ENCODE assay signal across 1 cellular context in the genomic region with DNA sequence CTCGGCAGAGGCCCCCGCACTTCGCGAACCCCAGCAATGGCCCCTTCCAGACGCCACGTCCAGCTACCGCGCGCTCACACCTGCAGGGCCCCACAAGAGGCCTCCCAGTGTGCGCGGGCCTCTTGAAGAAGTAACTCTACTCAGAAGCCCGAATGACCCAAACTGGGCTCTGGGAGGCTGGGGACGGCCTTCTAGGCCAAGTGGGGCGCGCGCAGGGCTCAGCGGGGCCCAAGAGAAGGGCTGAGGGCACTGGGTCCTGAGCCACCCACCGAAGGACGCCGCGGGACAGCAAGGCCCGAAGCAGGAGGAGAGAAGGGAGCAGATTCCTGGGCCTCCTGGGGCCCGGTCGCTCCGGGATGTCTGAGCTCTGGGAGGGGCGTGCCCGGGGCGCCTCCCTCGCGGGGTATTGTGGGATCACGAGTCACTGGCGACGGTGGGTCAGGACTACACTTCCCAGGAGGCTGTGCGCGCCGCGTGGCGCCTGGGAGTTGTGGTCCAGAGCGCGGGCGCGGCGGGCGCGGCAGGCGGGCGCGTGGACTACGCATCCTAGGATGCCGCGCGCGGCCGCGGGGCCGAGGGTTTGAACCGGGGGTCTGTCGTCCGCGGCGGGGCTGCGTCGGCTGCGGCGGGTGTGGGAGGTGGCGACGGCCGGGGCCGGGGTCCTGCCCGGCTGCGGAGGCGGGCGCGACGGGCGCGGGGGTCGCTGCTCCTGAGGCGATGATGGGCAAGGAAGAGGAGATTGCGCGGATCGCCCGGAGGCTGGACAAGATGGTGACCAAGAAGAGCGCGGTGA.
A peak's percentile ranks its signal among the peaks of the same experiment; 100 is the strongest.
TF ChIP-seq lines count a peak whose summit lies in the region.

A gene (plus strand): TSS at position 603 of the 793 bp plus-strand sequence. CDS start 115 bp downstream, at position 718.

TF ChIP-seq in K562, 482 proteins besides CTCF, POLR2A, EP300 and RAD21 (continued from another document and continues in another):
- TF ChIP-seq, protein P1, sequence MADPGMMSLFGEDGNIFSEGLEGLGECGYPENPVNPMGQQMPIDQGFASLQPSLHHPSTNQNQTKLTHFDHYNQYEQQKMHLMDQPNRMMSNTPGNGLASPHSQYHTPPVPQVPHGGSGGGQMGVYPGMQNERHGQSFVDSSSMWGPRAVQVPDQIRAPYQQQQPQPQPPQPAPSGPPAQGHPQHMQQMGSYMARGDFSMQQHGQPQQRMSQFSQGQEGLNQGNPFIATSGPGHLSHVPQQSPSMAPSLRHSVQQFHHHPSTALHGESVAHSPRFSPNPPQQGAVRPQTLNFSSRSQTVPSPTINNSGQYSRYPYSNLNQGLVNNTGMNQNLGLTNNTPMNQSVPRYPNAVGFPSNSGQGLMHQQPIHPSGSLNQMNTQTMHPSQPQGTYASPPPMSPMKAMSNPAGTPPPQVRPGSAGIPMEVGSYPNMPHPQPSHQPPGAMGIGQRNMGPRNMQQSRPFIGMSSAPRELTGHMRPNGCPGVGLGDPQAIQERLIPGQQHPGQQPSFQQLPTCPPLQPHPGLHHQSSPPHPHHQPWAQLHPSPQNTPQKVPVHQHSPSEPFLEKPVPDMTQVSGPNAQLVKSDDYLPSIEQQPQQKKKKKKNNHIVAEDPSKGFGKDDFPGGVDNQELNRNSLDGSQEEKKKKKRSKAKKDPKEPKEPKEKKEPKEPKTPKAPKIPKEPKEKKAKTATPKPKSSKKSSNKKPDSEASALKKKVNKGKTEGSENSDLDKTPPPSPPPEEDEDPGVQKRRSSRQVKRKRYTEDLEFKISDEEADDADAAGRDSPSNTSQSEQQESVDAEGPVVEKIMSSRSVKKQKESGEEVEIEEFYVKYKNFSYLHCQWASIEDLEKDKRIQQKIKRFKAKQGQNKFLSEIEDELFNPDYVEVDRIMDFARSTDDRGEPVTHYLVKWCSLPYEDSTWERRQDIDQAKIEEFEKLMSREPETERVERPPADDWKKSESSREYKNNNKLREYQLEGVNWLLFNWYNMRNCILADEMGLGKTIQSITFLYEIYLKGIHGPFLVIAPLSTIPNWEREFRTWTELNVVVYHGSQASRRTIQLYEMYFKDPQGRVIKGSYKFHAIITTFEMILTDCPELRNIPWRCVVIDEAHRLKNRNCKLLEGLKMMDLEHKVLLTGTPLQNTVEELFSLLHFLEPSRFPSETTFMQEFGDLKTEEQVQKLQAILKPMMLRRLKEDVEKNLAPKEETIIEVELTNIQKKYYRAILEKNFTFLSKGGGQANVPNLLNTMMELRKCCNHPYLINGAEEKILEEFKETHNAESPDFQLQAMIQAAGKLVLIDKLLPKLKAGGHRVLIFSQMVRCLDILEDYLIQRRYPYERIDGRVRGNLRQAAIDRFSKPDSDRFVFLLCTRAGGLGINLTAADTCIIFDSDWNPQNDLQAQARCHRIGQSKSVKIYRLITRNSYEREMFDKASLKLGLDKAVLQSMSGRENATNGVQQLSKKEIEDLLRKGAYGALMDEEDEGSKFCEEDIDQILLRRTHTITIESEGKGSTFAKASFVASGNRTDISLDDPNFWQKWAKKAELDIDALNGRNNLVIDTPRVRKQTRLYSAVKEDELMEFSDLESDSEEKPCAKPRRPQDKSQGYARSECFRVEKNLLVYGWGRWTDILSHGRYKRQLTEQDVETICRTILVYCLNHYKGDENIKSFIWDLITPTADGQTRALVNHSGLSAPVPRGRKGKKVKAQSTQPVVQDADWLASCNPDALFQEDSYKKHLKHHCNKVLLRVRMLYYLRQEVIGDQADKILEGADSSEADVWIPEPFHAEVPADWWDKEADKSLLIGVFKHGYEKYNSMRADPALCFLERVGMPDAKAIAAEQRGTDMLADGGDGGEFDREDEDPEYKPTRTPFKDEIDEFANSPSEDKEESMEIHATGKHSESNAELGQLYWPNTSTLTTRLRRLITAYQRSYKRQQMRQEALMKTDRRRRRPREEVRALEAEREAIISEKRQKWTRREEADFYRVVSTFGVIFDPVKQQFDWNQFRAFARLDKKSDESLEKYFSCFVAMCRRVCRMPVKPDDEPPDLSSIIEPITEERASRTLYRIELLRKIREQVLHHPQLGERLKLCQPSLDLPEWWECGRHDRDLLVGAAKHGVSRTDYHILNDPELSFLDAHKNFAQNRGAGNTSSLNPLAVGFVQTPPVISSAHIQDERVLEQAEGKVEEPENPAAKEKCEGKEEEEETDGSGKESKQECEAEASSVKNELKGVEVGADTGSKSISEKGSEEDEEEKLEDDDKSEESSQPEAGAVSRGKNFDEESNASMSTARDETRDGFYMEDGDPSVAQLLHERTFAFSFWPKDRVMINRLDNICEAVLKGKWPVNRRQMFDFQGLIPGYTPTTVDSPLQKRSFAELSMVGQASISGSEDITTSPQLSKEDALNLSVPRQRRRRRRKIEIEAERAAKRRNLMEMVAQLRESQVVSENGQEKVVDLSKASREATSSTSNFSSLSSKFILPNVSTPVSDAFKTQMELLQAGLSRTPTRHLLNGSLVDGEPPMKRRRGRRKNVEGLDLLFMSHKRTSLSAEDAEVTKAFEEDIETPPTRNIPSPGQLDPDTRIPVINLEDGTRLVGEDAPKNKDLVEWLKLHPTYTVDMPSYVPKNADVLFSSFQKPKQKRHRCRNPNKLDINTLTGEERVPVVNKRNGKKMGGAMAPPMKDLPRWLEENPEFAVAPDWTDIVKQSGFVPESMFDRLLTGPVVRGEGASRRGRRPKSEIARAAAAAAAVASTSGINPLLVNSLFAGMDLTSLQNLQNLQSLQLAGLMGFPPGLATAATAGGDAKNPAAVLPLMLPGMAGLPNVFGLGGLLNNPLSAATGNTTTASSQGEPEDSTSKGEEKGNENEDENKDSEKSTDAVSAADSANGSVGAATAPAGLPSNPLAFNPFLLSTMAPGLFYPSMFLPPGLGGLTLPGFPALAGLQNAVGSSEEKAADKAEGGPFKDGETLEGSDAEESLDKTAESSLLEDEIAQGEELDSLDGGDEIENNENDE (IDR thresholded peaks at IDR 0.05; ENCODE audit: low read depth, low read length) = no peak
- TF ChIP-seq, protein P2, sequence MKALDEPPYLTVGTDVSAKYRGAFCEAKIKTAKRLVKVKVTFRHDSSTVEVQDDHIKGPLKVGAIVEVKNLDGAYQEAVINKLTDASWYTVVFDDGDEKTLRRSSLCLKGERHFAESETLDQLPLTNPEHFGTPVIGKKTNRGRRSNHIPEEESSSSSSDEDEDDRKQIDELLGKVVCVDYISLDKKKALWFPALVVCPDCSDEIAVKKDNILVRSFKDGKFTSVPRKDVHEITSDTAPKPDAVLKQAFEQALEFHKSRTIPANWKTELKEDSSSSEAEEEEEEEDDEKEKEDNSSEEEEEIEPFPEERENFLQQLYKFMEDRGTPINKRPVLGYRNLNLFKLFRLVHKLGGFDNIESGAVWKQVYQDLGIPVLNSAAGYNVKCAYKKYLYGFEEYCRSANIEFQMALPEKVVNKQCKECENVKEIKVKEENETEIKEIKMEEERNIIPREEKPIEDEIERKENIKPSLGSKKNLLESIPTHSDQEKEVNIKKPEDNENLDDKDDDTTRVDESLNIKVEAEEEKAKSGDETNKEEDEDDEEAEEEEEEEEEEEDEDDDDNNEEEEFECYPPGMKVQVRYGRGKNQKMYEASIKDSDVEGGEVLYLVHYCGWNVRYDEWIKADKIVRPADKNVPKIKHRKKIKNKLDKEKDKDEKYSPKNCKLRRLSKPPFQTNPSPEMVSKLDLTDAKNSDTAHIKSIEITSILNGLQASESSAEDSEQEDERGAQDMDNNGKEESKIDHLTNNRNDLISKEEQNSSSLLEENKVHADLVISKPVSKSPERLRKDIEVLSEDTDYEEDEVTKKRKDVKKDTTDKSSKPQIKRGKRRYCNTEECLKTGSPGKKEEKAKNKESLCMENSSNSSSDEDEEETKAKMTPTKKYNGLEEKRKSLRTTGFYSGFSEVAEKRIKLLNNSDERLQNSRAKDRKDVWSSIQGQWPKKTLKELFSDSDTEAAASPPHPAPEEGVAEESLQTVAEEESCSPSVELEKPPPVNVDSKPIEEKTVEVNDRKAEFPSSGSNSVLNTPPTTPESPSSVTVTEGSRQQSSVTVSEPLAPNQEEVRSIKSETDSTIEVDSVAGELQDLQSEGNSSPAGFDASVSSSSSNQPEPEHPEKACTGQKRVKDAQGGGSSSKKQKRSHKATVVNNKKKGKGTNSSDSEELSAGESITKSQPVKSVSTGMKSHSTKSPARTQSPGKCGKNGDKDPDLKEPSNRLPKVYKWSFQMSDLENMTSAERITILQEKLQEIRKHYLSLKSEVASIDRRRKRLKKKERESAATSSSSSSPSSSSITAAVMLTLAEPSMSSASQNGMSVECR (CRISPR knock-in tag; IDR thresholded peaks at IDR 0.05) = no peak
- TF ChIP-seq CHD1 (IDR thresholded peaks at IDR 0.05; ENCODE audit: low read length) (no peak), NFATC3 (IDR thresholded peaks at IDR 0.05) (no peak), HDAC3 (IDR thresholded peaks at IDR 0.05; ENCODE audit: borderline replicate concordance, partially characterized antibody) (no peak), ZNF12 (CRISPR knock-in tag; IDR thresholded peaks at IDR 0.05) (no peak), KDM5B (IDR thresholded peaks at IDR 0.05; ENCODE audit: insufficient replicate concordance, low read depth, low read length) (peak; percentile 88), ELF4 (CRISPR knock-in tag; IDR thresholded peaks at IDR 0.05) (peak; percentile 56; the same call in 1 of the 2 replicates), BCL6 (CRISPR knock-in tag; IDR thresholded peaks at IDR 0.05) (peak; percentile 89), TSC22D4 (tag; IDR thresholded peaks at IDR 0.05) (no peak), YY1 (IDR thresholded peaks at IDR 0.05; ENCODE audit: borderline replicate concordance in 1 of 3, control insufficient read depth in 1 of 3, extremely low read depth in 1 of 3, insufficient read depth in 3 of 3, insufficient read length in 1 of 3, insufficient replicate concordance in 2 of 3, low read depth in 1 of 3, low read length in 2 of 3) (peak in 2 of 3 experiments; percentile 24 to 68), TFAM (CRISPR knock-in tag; conservative IDR thresholded peaks at IDR 0.05) (no peak), SRSF9 (IDR thresholded peaks at IDR 0.05; ENCODE audit: borderline replicate concordance, low read depth, low read length) (no peak), DMBX1 (CRISPR knock-in tag; IDR thresholded peaks at IDR 0.05; ENCODE audit: borderline replicate concordance) (peak; percentile 96), SREBF1 (IDR thresholded peaks at IDR 0.05; ENCODE audit: borderline replicate concordance, low read depth, low read length) (peak; percentile 79; the same call in 1 of the 2 replicates), HNRNPLL (IDR thresholded peaks at IDR 0.05; ENCODE audit: low read depth, low read length, poor library complexity, severe bottlenecking) (peak; percentile 79), HMGN3 (IDR thresholded peaks at IDR 0.05; ENCODE audit: borderline replicate concordance, extremely low read depth, insufficient read length, low read depth, low read length) (no peak), ZNF133 (CRISPR knock-in tag; IDR thresholded peaks at IDR 0.05) (no peak), CCAR2 (IDR thresholded peaks at IDR 0.05; ENCODE audit: low read depth, low read length) (no peak)
- TF ChIP-seq, protein P3, sequence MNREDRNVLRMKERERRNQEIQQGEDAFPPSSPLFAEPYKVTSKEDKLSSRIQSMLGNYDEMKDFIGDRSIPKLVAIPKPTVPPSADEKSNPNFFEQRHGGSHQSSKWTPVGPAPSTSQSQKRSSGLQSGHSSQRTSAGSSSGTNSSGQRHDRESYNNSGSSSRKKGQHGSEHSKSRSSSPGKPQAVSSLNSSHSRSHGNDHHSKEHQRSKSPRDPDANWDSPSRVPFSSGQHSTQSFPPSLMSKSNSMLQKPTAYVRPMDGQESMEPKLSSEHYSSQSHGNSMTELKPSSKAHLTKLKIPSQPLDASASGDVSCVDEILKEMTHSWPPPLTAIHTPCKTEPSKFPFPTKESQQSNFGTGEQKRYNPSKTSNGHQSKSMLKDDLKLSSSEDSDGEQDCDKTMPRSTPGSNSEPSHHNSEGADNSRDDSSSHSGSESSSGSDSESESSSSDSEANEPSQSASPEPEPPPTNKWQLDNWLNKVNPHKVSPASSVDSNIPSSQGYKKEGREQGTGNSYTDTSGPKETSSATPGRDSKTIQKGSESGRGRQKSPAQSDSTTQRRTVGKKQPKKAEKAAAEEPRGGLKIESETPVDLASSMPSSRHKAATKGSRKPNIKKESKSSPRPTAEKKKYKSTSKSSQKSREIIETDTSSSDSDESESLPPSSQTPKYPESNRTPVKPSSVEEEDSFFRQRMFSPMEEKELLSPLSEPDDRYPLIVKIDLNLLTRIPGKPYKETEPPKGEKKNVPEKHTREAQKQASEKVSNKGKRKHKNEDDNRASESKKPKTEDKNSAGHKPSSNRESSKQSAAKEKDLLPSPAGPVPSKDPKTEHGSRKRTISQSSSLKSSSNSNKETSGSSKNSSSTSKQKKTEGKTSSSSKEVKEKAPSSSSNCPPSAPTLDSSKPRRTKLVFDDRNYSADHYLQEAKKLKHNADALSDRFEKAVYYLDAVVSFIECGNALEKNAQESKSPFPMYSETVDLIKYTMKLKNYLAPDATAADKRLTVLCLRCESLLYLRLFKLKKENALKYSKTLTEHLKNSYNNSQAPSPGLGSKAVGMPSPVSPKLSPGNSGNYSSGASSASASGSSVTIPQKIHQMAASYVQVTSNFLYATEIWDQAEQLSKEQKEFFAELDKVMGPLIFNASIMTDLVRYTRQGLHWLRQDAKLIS (CRISPR knock-in tag; IDR thresholded peaks at IDR 0.05) = no peak
- TF ChIP-seq, protein P4, sequence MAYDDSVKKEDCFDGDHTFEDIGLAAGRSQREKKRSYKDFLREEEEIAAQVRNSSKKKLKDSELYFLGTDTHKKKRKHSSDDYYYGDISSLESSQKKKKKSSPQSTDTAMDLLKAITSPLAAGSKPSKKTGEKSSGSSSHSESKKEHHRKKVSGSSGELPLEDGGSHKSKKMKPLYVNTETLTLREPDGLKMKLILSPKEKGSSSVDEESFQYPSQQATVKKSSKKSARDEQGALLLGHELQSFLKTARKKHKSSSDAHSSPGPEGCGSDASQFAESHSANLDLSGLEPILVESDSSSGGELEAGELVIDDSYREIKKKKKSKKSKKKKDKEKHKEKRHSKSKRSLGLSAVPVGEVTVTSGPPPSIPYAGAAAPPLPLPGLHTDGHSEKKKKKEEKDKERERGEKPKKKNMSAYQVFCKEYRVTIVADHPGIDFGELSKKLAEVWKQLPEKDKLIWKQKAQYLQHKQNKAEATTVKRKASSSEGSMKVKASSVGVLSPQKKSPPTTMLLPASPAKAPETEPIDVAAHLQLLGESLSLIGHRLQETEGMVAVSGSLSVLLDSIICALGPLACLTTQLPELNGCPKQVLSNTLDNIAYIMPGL (CRISPR knock-in tag; IDR thresholded peaks at IDR 0.05) = no peak
- TF ChIP-seq, protein P5, sequence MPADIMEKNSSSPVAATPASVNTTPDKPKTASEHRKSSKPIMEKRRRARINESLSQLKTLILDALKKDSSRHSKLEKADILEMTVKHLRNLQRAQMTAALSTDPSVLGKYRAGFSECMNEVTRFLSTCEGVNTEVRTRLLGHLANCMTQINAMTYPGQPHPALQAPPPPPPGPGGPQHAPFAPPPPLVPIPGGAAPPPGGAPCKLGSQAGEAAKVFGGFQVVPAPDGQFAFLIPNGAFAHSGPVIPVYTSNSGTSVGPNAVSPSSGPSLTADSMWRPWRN (IDR thresholded peaks at IDR 0.05; ENCODE audit: low read depth) = no peak
- TF ChIP-seq, protein P6, sequence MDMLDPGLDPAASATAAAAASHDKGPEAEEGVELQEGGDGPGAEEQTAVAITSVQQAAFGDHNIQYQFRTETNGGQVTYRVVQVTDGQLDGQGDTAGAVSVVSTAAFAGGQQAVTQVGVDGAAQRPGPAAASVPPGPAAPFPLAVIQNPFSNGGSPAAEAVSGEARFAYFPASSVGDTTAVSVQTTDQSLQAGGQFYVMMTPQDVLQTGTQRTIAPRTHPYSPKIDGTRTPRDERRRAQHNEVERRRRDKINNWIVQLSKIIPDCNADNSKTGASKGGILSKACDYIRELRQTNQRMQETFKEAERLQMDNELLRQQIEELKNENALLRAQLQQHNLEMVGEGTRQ (CRISPR knock-in tag; IDR thresholded peaks at IDR 0.05) = peak; percentile 64
